Comparison of ENCODE assay signal across 8 cellular contexts in the genomic region with DNA sequence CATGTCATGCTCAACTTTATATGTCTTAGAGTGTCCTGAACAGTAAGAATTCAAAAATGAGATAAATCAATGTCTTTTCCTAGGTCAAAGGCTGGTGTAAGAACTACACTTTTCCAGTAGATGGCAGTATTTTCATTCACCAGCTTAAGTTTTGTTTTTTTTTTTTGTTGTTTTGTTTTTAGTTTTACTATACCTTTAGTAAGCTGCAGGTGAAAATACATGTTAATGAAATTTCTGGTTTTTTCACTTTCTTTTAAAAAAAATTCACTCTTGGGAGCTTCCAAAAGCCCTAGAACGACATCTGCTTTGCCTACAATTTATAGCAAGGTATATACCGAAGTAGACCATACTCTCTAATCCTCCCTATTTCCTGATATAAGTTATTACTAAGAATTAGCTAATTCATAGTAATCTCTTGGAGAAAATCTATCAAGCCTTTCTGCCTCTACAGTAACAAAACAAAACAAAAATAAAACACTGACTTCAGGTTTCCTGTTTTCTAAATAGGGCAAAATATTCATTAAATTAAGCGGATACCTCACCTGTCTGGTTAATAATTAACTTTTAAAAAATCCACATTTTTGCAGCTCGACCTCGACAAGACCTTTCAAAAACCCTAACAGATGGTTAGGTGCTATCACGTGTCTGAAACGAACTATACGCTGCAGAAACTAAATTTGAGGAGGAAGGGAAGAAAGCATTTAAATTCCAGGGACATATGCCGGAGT. TPM values are rescaled to one million over a fixed set of nuclear protein-coding genes. Genes with fewer than 3 reads are reported as not detected.
DNase-seq lines count a peak whose midpoint lies in the region; ATAC-seq and TF ChIP-seq lines count a peak whose summit lies in the region.

No MANE protein-coding gene starts in this region.

- H3K9me3 Mint-ChIP-seq in T-helper 2 cell treated with Interferon-gamma antibody and Interleukin-4, amounts not matched to agents 5 μg/mL and 100 μg/mL, for 36 hours = no peaks in the 10 kb centered on the region
- no peaks in the 10 kb centered on the region for H3K9me3 Mint-ChIP-seq in progenitor cell of endocrine pancreas (ENCODE audit: low read depth)

- no peaks in the 10 kb centered on the region for H3K36me3 Mint-ChIP-seq in T-helper 2 cell treated with Interferon-gamma antibody and Interleukin-4, amounts not matched to agents 5 μg/mL and 100 μg/mL, for 36 hours (ENCODE audit: low read depth)
- no peaks in the 10 kb centered on the region for H3K36me3 Mint-ChIP-seq in progenitor cell of endocrine pancreas (ENCODE audit: insufficient read depth)

- ATAC-seq in GM21786 (IDR thresholded peaks at IDR 0.05; ENCODE audit: unreplicated experiment) = no peak
- ATAC-seq in HG03175 (IDR thresholded peaks at IDR 0.05; ENCODE audit: unreplicated experiment) = no peak

- H3K4me3 Mint-ChIP-seq in T-helper 2 cell treated with Interferon-gamma antibody and Interleukin-4, amounts not matched to agents 5 μg/mL and 100 μg/mL, for 36 hours = peak overlapping the region; percentile 27
- peak overlapping the region; percentile 78 for H3K4me3 Mint-ChIP-seq in progenitor cell of endocrine pancreas (ENCODE audit: low read depth)

- H3K4me1 Mint-ChIP-seq in T-helper 2 cell treated with Interferon-gamma antibody and Interleukin-4, amounts not matched to agents 5 μg/mL and 100 μg/mL, for 36 hours (ENCODE audit: low read depth) = peaks cover 18% of the 10 kb centered on the region
- peaks cover 14% of the 10 kb centered on the region for H3K4me1 Mint-ChIP-seq in progenitor cell of endocrine pancreas (ENCODE audit: low read depth)

- TF ChIP-seq CTCF in fibroblast of pulmonary artery (IDR thresholded peaks at IDR 0.05; ENCODE audit: low read length, missing control alignments) (peak; percentile 77), progenitor cell of endocrine pancreas (IDR thresholded peaks at IDR 0.05; ENCODE audit: unreplicated experiment) (peak; percentile 93)

- DNase-seq in NOMO-1 treated with DMSO at 0.1 percent for 48 hours (lab: John Stamatoyannopoulos, UW; ENCODE audit: unreplicated experiment) (peak; percentile 49), NOMO-1 treated with dmso at 0.1 percent for 144 hours (lab: John Stamatoyannopoulos, UW; ENCODE audit: unreplicated experiment) (no peak), LoVo (ENCODE audit: low spot score) (peak; percentile 64), fibroblast of pulmonary artery (ENCODE audit: low read depth) (peak; percentile 74), progenitor cell of endocrine pancreas (ENCODE audit: low spot score, unreplicated experiment) (no peak)
- DNase-seq in T-helper 2 cell treated with Interferon-gamma antibody and Interleukin-4, amounts not matched to agents 5 μg/mL and 100 μg/mL, for 36 hours (ENCODE audit: low spot score) = no peak

- no peak overlapping the region for H3K27ac Mint-ChIP-seq in T-helper 2 cell treated with Interferon-gamma antibody and Interleukin-4, amounts not matched to agents 5 μg/mL and 100 μg/mL, for 36 hours
- H3K27ac Mint-ChIP-seq in progenitor cell of endocrine pancreas = peak overlapping the region; percentile 95

- H3K4me3 ChIP-seq in fibroblast of pulmonary artery (replicated peaks; ENCODE audit: low read depth, low read length) = peak overlapping the region; percentile 78

- H3K27me3 Mint-ChIP-seq in T-helper 2 cell treated with Interferon-gamma antibody and Interleukin-4, amounts not matched to agents 5 μg/mL and 100 μg/mL, for 36 hours (ENCODE audit: low read depth) = peaks cover 34% of the 10 kb centered on the region
- H3K27me3 Mint-ChIP-seq in progenitor cell of endocrine pancreas = peaks cover 19% of the 10 kb centered on the region

RNA-seq across cellular contexts. Expression of a gene that starts 2.7 kb away (rescaled TPM):
- 9.1 and 10.8 TPM in 2 replicates for total RNA-seq in progenitor cell of endocrine pancreas

RNA-seq across cellular contexts. Expression of a gene that starts 54.5 kb away (rescaled TPM):
- total RNA-seq in progenitor cell of endocrine pancreas = 16.9 and 19.3 TPM in 2 replicates

Comparison
In these comparisons a context has a peak if more than half of its experiments do, and no peak if none do; other contexts are left out.
1. DNase-seq: peak in NOMO-1 treated with DMSO at 0.1 percent for 48 hours (single experiment), LoVo (single experiment) and fibroblast of pulmonary artery (single experiment); none in NOMO-1 treated with dmso at 0.1 percent for 144 hours (single experiment), T-helper 2 cell treated with Interferon-gamma antibody and Interleukin-4, amounts not matched to agents 5 μg/mL and 100 μg/mL, for 36 hours (single experiment) and progenitor cell of endocrine pancreas (single experiment).